Comparison of ENCODE assay signal across 33 cellular contexts in the genomic region with DNA sequence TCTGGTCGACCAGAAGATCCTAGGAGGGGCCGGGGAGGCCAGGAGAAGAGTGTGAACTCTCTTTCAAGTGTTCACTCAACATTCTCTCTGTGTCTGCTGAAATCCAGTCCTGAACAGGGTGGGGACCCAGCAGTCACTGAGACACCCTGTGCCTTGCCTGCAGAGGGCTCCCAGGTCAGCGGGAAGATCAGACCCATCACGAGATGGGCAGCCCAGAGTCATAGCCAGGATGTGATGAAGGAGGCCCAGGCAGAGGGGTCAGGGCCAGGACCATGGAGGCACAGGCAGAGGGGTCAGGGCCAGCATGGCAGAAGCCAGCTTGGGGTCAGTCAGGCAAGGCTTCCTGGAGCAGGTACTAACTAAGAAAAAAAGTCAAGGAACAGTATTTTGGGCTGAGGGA.
"Had no signal": no experiment of that assay in that cellular context is flagged by ENCODE, and none has a peak within 500 bp of the region (broad histone marks: within the 10 kb centered on the region; RNA-seq: fewer than 3 reads in every experiment).

No MANE protein-coding gene starts in this region.

- H3K4me1 Mint-ChIP-seq: activated B cell treated with CpG ODN at 0.5 μM for 24 hours; activated naive CD8-positive, alpha-beta T cell treated with anti-CD3 and anti-CD28 coated beads for 36 hours; activated naive CD8-positive, alpha-beta T cell treated with anti-CD3 and anti-CD28 coated beads, Interleukin-2, amount 50 U/mL, for 24 hours had no signal

- H3K9me3 Mint-ChIP-seq: activated B cell treated with CpG ODN at 0.5 μM for 24 hours; activated CD4-positive, alpha-beta memory T cell treated with anti-CD3 and anti-CD28 coated beads for 36 hours; activated naive CD8-positive, alpha-beta T cell treated with anti-CD3 and anti-CD28 coated beads for 36 hours; activated naive CD8-positive, alpha-beta T cell treated with anti-CD3 and anti-CD28 coated beads, Interleukin-2, amount 50 U/mL, for 24 hours; activated T-cell treated with anti-CD3 and anti-CD28 coated beads, Interleukin-2, amount 50 U/mL, for 24 hours; activated T-cell treated with anti-CD3 and anti-CD28 coated beads, Interleukin-2, amount 50 U/mL, for 72 hours; T-helper 2 cell treated with Interferon-gamma antibody and Interleukin-4, amounts not matched to agents 5 μg/mL and 100 μg/mL, for 36 hours had no signal

- H3K4me3 ChIP-seq: adrenal gland, body of pancreas, colonic mucosa, esophagus squamous epithelium, gastroesophageal sphincter, heart right ventricle had no signal

- H3K27ac Mint-ChIP-seq: activated B cell treated with CpG ODN at 0.5 μM for 24 hours; activated CD4-positive, alpha-beta memory T cell treated with anti-CD3 and anti-CD28 coated beads for 36 hours; activated CD8-positive, alpha-beta T cell treated with anti-CD3 and anti-CD28 coated beads, Interleukin-2, amount 10 ng/mL, durations not matched to agents 7 days and 5 days; activated naive CD8-positive, alpha-beta T cell treated with anti-CD3 and anti-CD28 coated beads for 36 hours; activated naive CD8-positive, alpha-beta T cell treated with anti-CD3 and anti-CD28 coated beads, Interleukin-2, amount 50 U/mL, for 24 hours; activated T-cell treated with anti-CD3 and anti-CD28 coated beads, Interleukin-2, amount 50 U/mL, for 24 hours; activated T-cell treated with anti-CD3 and anti-CD28 coated beads, Interleukin-2, amount 50 U/mL, for 72 hours; T-helper 17 cell; T-helper 2 cell treated with Interferon-gamma antibody and Interleukin-4, amounts not matched to agents 5 μg/mL and 100 μg/mL, for 36 hours had no signal

- H3K27ac ChIP-seq: adrenal gland, body of pancreas, colonic mucosa, epithelial cell of prostate, esophagus squamous epithelium, gastroesophageal sphincter, heart right ventricle, WERI-Rb-1 had no signal

- H3K9me3 ChIP-seq: adrenal gland, body of pancreas, colonic mucosa, esophagus squamous epithelium, gastroesophageal sphincter, heart right ventricle had no signal

- H3K4me3 Mint-ChIP-seq: activated B cell treated with CpG ODN at 0.5 μM for 24 hours; activated CD4-positive, alpha-beta memory T cell treated with anti-CD3 and anti-CD28 coated beads for 36 hours; activated CD8-positive, alpha-beta T cell treated with anti-CD3 and anti-CD28 coated beads, Interleukin-2, amount 10 ng/mL, durations not matched to agents 7 days and 5 days; activated naive CD8-positive, alpha-beta T cell treated with anti-CD3 and anti-CD28 coated beads for 36 hours; activated naive CD8-positive, alpha-beta T cell treated with anti-CD3 and anti-CD28 coated beads, Interleukin-2, amount 50 U/mL, for 24 hours; activated T-cell treated with anti-CD3 and anti-CD28 coated beads, Interleukin-2, amount 50 U/mL, for 24 hours; activated T-cell treated with anti-CD3 and anti-CD28 coated beads, Interleukin-2, amount 50 U/mL, for 72 hours; T-helper 17 cell; T-helper 2 cell treated with Interferon-gamma antibody and Interleukin-4, amounts not matched to agents 5 μg/mL and 100 μg/mL, for 36 hours had no signal

- ATAC-seq: activated CD4-positive, CD25-positive, alpha-beta regulatory T cell treated with anti-CD3 and anti-CD28 coated beads, Interleukin-2, amount 50 U/mL, for 24 hours; activated CD8-positive, alpha-beta T cell treated with anti-CD3 and anti-CD28 coated beads, Interleukin-2, amount 10 ng/mL, durations not matched to agents 7 days and 5 days; activated naive CD8-positive, alpha-beta T cell treated with anti-CD3 and anti-CD28 coated beads, Interleukin-2, amount 50 U/mL, for 24 hours; activated T-cell treated with anti-CD3 and anti-CD28 coated beads, Interleukin-2, amount 50 U/mL, for 72 hours; body of pancreas; gastroesophageal sphincter; heart right ventricle; T-helper 17 cell had no signal

- H3K4me1 ChIP-seq: adrenal gland, body of pancreas, colonic mucosa, gastroesophageal sphincter had no signal

- DNase-seq: activated B cell treated with CpG ODN at 0.5 μM for 24 hours; activated CD4-positive, alpha-beta memory T cell treated with anti-CD3 and anti-CD28 coated beads for 36 hours; activated CD4-positive, alpha-beta T cell treated with anti-CD3 and anti-CD28 coated beads for 48 hours; activated CD8-positive, alpha-beta memory T cell treated with anti-CD3 and anti-CD28 coated beads, Interleukin-2, amount 50 U/mL, for 48 hours; activated CD8-positive, alpha-beta T cell treated with anti-CD3 and anti-CD28 coated beads, Interleukin-2, amount 10 ng/mL, durations not matched to agents 7 days and 5 days; activated gamma-delta T cell; activated naive CD4-positive, alpha-beta T cell; activated naive CD4-positive, alpha-beta T cell treated with anti-CD3 and anti-CD28 coated beads, Interleukin-2, amount 50 U/mL, for 16 hours; activated naive CD8-positive, alpha-beta T cell treated with anti-CD3 and anti-CD28 coated beads for 36 hours; activated naive CD8-positive, alpha-beta T cell treated with anti-CD3 and anti-CD28 coated beads, Interleukin-2, amount 50 U/mL, for 24 hours; activated T-cell treated with anti-CD3 and anti-CD28 coated beads for 4 hours; activated T-cell treated with anti-CD3 and anti-CD28 coated beads, Interleukin-2, amount 50 U/mL, for 24 hours; activated T-cell treated with anti-CD3 and anti-CD28 coated beads, Interleukin-2, amount 50 U/mL, for 72 hours; adrenal gland; amygdala; aorta; body of pancreas; caudate nucleus; colonic mucosa; effector CD8-positive, alpha-beta T cell; esophagus squamous epithelium; foreskin melanocyte; heart right ventricle; T-helper 1 cell; T-helper 17 cell; T1000; WERI-Rb-1 had no signal

- FAIRE-seq: endometrium, endothelial cell of umbilical vein had no signal

- H3K27me3 ChIP-seq: adrenal gland, body of pancreas, colonic mucosa, esophagus squamous epithelium, gastroesophageal sphincter, heart right ventricle had no signal

- H3K36me3 ChIP-seq: colonic mucosa had no signal
